In the genomic region with DNA sequence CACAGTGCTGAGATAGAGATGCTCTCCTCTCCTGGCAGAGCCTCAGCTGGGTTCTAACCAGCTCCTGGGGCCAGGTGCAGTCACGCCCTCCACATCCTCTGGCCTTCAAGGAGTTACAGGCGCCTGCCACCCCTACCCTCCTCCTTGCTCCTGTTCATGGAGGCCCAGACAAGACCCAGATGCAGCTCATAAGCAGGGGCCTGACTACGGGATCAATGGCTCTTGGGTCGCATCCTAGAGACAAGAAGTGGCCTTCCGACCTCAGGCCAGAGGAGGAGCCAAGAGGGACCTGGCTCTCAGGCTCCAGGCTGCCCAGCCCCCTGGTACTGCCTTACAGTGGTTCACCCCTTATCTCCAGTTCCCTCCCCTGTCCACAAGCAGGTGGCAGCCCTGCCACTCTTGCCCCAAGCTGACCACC, we compare ENCODE assay signal across 9 cellular contexts. TPM values are rescaled to one million over a fixed set of nuclear protein-coding genes. Genes with fewer than 3 reads are reported as not detected.
A peak's percentile ranks its signal among the peaks of the same experiment; 100 is the strongest.
DNase-seq lines count a peak whose midpoint lies in the region; ATAC-seq and TF ChIP-seq lines count a peak whose summit lies in the region.
"Had no signal": no experiment of that assay in that cellular context is flagged by ENCODE, and none has a peak within 500 bp of the region (broad histone marks: within the 10 kb centered on the region; RNA-seq: fewer than 3 reads in every experiment).

No MANE protein-coding gene starts in this region.

- peaks cover 4% of the 10 kb centered on the region for H3K4me1 ChIP-seq in ovary (ENCODE audit: insufficient read depth)

- intact Hi-C loops in ovary (cut with DNase I): no loop called here

- WGBS in ovary, 3 donors: 84 to 93% (median 85%) methylated on average over 5 of the region's 5 CpGs

- H3K27me3 Mint-ChIP-seq in central memory CD8-positive, alpha-beta T cell: no peaks in the 10 kb centered on the region
- H3K27me3 Mint-ChIP-seq in HFFc6 (ENCODE audit: insufficient read depth): peaks cover 2% of the 10 kb centered on the region

- H3K36me3 ChIP-seq in ovary: no peaks in the 10 kb centered on the region

- no peak overlapping the region for H3K27ac ChIP-seq in ovary

- H3K9me3 Mint-ChIP-seq in central memory CD8-positive, alpha-beta T cell: no peaks in the 10 kb centered on the region
- H3K9me3 Mint-ChIP-seq in HFFc6: no peaks in the 10 kb centered on the region

- peak overlapping the region; percentile 96 for H3K27ac Mint-ChIP-seq in central memory CD8-positive, alpha-beta T cell (ENCODE audit: low read depth)
- no peak overlapping the region for H3K27ac Mint-ChIP-seq in HFFc6

- DNase-seq in CMK (ENCODE audit: low read depth): peak; percentile 83
- no peak for DNase-seq in Jurkat, Clone E6-1 (ENCODE audit: low read depth, low spot score)
- no peak for DNase-seq in central memory CD8-positive, alpha-beta T cell (ENCODE audit: low spot score in 2 of 2)
- DNase-seq in ovary: no peak
- DNase-seq in KG1 (lab: John Stamatoyannopoulos, UW): no peak
- DNase-seq in HFFc6: no peak
- DNase-seq: DMS53 had no signal

- H3K9me3 ChIP-seq in ovary: no peaks in the 10 kb centered on the region

- H3K4me3 ChIP-seq in Jurkat, Clone E6-1 (ENCODE audit: low read length): peak overlapping the region; percentile 79
- peak overlapping the region; percentile 3 for H3K4me3 ChIP-seq in ovary

- peaks cover 16% of the 10 kb centered on the region for H3K36me3 Mint-ChIP-seq in central memory CD8-positive, alpha-beta T cell (ENCODE audit: insufficient read depth)
- no peaks in the 10 kb centered on the region for H3K36me3 Mint-ChIP-seq in HFFc6 (ENCODE audit: low read depth)

- TF ChIP-seq EP300 in ovary (IDR thresholded peaks at IDR 0.05): no peak

- ATAC-seq in central memory CD8-positive, alpha-beta T cell (replicated peaks; ENCODE audit: extremely low read depth, poor library complexity, severe bottlenecking): peak; percentile 29
- ATAC-seq in GM19455 (IDR thresholded peaks at IDR 0.05; ENCODE audit: unreplicated experiment): no peak
- no peak for ATAC-seq in HG03439 (IDR thresholded peaks at IDR 0.05; ENCODE audit: unreplicated experiment)

- H3K4me1 Mint-ChIP-seq in central memory CD8-positive, alpha-beta T cell: peaks cover 54% of the 10 kb centered on the region
- H3K4me1 Mint-ChIP-seq in HFFc6 (ENCODE audit: low read depth): peaks cover 10% of the 10 kb centered on the region

- no peak for TF ChIP-seq POLR2A in ovary (IDR thresholded peaks at IDR 0.05)

- TF ChIP-seq CTCF in ovary (IDR thresholded peaks at IDR 0.05) (no peak), HFFc6 (IDR thresholded peaks at IDR 0.05) (no peak)

- H3K4me3 Mint-ChIP-seq in central memory CD8-positive, alpha-beta T cell: peak overlapping the region; percentile 98
- no peak overlapping the region for H3K4me3 Mint-ChIP-seq in HFFc6

- H3K27me3 ChIP-seq in ovary: no peaks in the 10 kb centered on the region

RNA-seq across cellular contexts. Expression of a gene that starts 23.0 kb away (rescaled TPM):
- polyA plus RNA-seq in Jurkat, Clone E6-1 (2012; ENCODE audit: insufficient read depth, insufficient read length): 35.7 TPM
- 10 to 100 TPM in 3 of 7 donors, 1 to 10 TPM in 4; 3.7 to 41.7 (median 8.7) TPM for total RNA-seq in ovary
- polyA plus RNA-seq in ovary: 10 to 100 TPM in 1 of 2 donors, 1 to 10 TPM in 1; 3.8 to 10.1 TPM
- 1 to 10 TPM; 1.8 to 3.8 (median 2.7) TPM for total RNA-seq in HFFc6 (2021; fragmentation: NEBNext Ultra II Directional; extraction: Animal tissue kit (Norgen Biotek cat#: 25700))
